28 cellular contexts compared by ENCODE assay signal in the genomic region with DNA sequence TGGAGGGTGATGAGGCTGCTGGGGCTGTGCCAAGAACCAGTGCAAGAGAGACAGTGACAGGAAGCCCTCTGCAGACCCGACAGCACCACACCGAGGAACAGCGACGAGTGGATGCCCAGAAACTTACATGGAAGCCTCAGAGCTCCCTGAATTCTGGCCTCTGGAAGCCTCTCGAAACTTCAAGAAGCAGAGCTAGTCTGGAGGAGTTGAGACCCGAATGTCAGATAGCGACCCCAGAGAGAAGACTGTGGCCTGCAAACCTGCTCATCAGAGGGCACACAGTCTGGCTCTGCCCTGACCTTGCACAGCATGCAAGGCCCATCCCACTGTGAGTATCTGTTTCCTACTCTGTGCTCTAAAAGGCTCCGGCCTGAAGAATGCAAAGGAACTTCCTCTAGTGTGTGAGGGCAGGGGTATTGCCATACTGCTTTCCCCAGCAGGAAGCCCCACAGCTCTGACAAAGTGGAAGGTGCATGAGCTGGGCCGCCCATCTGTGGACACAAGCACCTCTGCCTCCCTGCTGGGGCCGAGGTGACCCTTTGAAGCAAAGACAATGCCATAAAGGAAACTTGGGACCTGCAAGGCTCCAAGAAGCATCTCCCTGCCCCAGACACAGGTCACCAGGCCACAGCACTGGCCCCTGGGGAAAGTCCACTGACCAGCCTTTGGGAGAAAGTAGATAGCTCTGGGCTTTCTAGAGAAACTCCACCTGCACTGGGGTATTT. TPM values are rescaled to one million over a fixed set of nuclear protein-coding genes. Genes with fewer than 3 reads are reported as not detected.
"Had no signal": no experiment of that assay in that cellular context is flagged by ENCODE, and none has a peak within 500 bp of the region (broad histone marks: within the 10 kb centered on the region; RNA-seq: fewer than 3 reads in every experiment).

No MANE protein-coding gene starts in this region.

- FAIRE-seq: astrocyte, colon, TTC549 had no signal

- H3K36me3 ChIP-seq: heart right ventricle, left lung, thyroid gland, upper lobe of right lung had no signal

- H3K4me1 ChIP-seq: thyroid gland, upper lobe of right lung had no signal

- ATAC-seq: activated T-cell treated with anti-CD3 and anti-CD28 coated beads, Interleukin-2, amount 50 U/mL, for 4 hours; left lung; natural killer cell; upper lobe of right lung had no signal

- DNase-seq: activated CD4-positive, alpha-beta T cell treated with anti-CD3 and anti-CD28 coated beads for 1 hour; activated CD4-positive, alpha-beta T cell treated with anti-CD3 and anti-CD28 coated beads, Interleukin-2, amount 50 U/mL, for 1 hour; activated CD8-positive, alpha-beta memory T cell treated with anti-CD3 and anti-CD28 coated beads, Interleukin-2, amount 50 U/mL, for 4 hours; activated naive CD4-positive, alpha-beta T cell treated with Interleukin-2 at 50 U/mL for 16 hours; activated naive CD8-positive, alpha-beta T cell treated with anti-CD3 and anti-CD28 coated beads for 36 hours; activated T-cell treated with anti-CD3 and anti-CD28 coated beads, Interleukin-2, amount 50 U/mL, for 4 hours; heart right ventricle; mammary epithelial cell; midbrain; natural killer cell; stimulated activated CD4-positive, alpha-beta T cell treated with anti-CD3 and anti-CD28 coated beads, Interleukin-4, amount 100 ng/mL, for 24 hours; stimulated activated naive CD4-positive, alpha-beta T cell treated with Interleukin-2 at 50 U/mL for 16 hours; substantia nigra; T-cell; thyroid gland; upper lobe of right lung had no signal

- H3K9me3 ChIP-seq: heart right ventricle, left lung, thyroid gland, upper lobe of right lung had no signal

- H3K4me3 ChIP-seq: heart right ventricle, left lung, thyroid gland, upper lobe of right lung had no signal

- H3K36me3 Mint-ChIP-seq: activated naive CD8-positive, alpha-beta T cell treated with anti-CD3 and anti-CD28 coated beads for 36 hours; natural killer cell; T-cell had no signal

- H3K27me3 ChIP-seq: heart right ventricle, left lung, thyroid gland, upper lobe of right lung had no signal

- H3K4me3 Mint-ChIP-seq: activated naive CD8-positive, alpha-beta T cell treated with anti-CD3 and anti-CD28 coated beads for 36 hours; activated T-cell treated with anti-CD3 and anti-CD28 coated beads, Interleukin-2, amount 50 U/mL, for 4 hours; central memory CD8-positive, alpha-beta T cell; natural killer cell; T-cell; T-helper 2 cell treated with Interferon-gamma antibody and Interleukin-4, amounts not matched to agents 5 μg/mL and 100 μg/mL, for 36 hours had no signal

- H3K27me3 Mint-ChIP-seq: activated naive CD8-positive, alpha-beta T cell treated with anti-CD3 and anti-CD28 coated beads for 36 hours had no signal

- H3K27ac ChIP-seq: epithelial cell of prostate, left lung, thyroid gland, upper lobe of right lung had no signal

- H3K9me3 Mint-ChIP-seq: activated naive CD8-positive, alpha-beta T cell treated with anti-CD3 and anti-CD28 coated beads for 36 hours; activated T-cell treated with anti-CD3 and anti-CD28 coated beads, Interleukin-2, amount 50 U/mL, for 4 hours; activated T-helper 2 cell treated with anti-CD3 and anti-CD28 coated beads, Interferon-gamma antibody, Interleukin-2, Interleukin-4, amounts not matched to agents 10 μg/mL and 5 μg/mL and 100 μg/mL, durations not matched to agents 14 hours and 24 hours and 36 hours; central memory CD8-positive, alpha-beta T cell; natural killer cell; T-cell; T-helper 2 cell treated with Interferon-gamma antibody and Interleukin-4, amounts not matched to agents 5 μg/mL and 100 μg/mL, for 36 hours had no signal

- H3K4me1 Mint-ChIP-seq: activated naive CD8-positive, alpha-beta T cell treated with anti-CD3 and anti-CD28 coated beads for 36 hours; central memory CD8-positive, alpha-beta T cell; T-cell had no signal

- H3K27ac Mint-ChIP-seq: activated naive CD8-positive, alpha-beta T cell treated with anti-CD3 and anti-CD28 coated beads for 36 hours; activated T-helper 2 cell treated with anti-CD3 and anti-CD28 coated beads, Interferon-gamma antibody, Interleukin-2, Interleukin-4, amounts not matched to agents 10 μg/mL and 5 μg/mL and 100 μg/mL, durations not matched to agents 14 hours and 24 hours and 36 hours; natural killer cell; T-cell; T-helper 2 cell treated with Interferon-gamma antibody and Interleukin-4, amounts not matched to agents 5 μg/mL and 100 μg/mL, for 36 hours had no signal

RNA-seq across cellular contexts. Expression of a gene that starts 10.5 kb away (rescaled TPM):
- total RNA-seq: activated naive CD8-positive, alpha-beta T cell treated with anti-CD3 and anti-CD28 coated beads for 36 hours; activated T-cell treated with anti-CD3 and anti-CD28 coated beads, Interleukin-2, amount 50 U/mL, for 4 hours; activated T-helper 2 cell treated with anti-CD3 and anti-CD28 coated beads, Interferon-gamma antibody, Interleukin-2, Interleukin-4, amounts not matched to agents 10 μg/mL and 5 μg/mL and 100 μg/mL, durations not matched to agents 14 hours and 24 hours and 36 hours; astrocyte; fibroblast of villous mesenchyme; kidney epithelial cell; left lung; mammary epithelial cell; natural killer cell; osteocyte; pulmonary artery endothelial cell; T-cell; thyroid gland; upper lobe of right lung had no signal
- polyA plus RNA-seq: mammary epithelial cell had no signal
